Comparison of ENCODE assay signal across 13 cellular contexts in genomic region chr15:100595964-100596363, GRCh38. TPM values are rescaled to one million over a fixed set of nuclear protein-coding genes. Genes with fewer than 3 reads are reported as not detected.
DNase-seq lines count a peak whose midpoint lies in the region; ATAC-seq and TF ChIP-seq lines count a peak whose summit lies in the region.
"Had no signal": no experiment of that assay in that cellular context is flagged by ENCODE, and none has a peak within 500 bp of the region (broad histone marks: within the 10 kb centered on the region; RNA-seq: fewer than 3 reads in every experiment).

No MANE protein-coding gene starts in this region.

- H3K9me3 Mint-ChIP-seq in activated naive CD4-positive, alpha-beta T cell treated with anti-CD3 and anti-CD28 coated beads, Interleukin-2, amount 50 U/mL, for 24 hours: no peaks in the 10 kb centered on the region
- H3K9me3 Mint-ChIP-seq in activated T-helper 2 cell treated with anti-CD3 and anti-CD28 coated beads, Interferon-gamma antibody, Interleukin-2, Interleukin-4, amounts not matched to agents 10 μg/mL and 5 μg/mL and 100 μg/mL, durations not matched to agents 14 hours and 24 hours and 36 hours: peaks cover 11% of the 10 kb centered on the region
- no peaks in the 10 kb centered on the region for H3K9me3 Mint-ChIP-seq in memory B cell

- H3K27ac ChIP-seq in uterus: peak overlapping the region; percentile 0 to 33
- H3K27ac ChIP-seq: tibial artery had no signal

- peaks cover 0 to 6% of the 10 kb centered on the region in 2 donors for H3K4me1 ChIP-seq in uterus

- H3K4me3 Mint-ChIP-seq in activated naive CD4-positive, alpha-beta T cell treated with anti-CD3 and anti-CD28 coated beads, Interleukin-2, amount 50 U/mL, for 24 hours: peak overlapping the region; percentile 90
- peak overlapping the region; percentile 83 for H3K4me3 Mint-ChIP-seq in activated T-helper 2 cell treated with anti-CD3 and anti-CD28 coated beads, Interferon-gamma antibody, Interleukin-2, Interleukin-4, amounts not matched to agents 10 μg/mL and 5 μg/mL and 100 μg/mL, durations not matched to agents 14 hours and 24 hours and 36 hours (ENCODE audit: low read depth)
- peak overlapping the region; percentile 29 for H3K4me3 Mint-ChIP-seq in memory B cell
- H3K4me3 Mint-ChIP-seq: nephron progenitor cell had no signal

- no peak overlapping the region for H3K4me3 ChIP-seq in uterus
- H3K4me3 ChIP-seq: tibial artery had no signal

- H3K4me1 Mint-ChIP-seq in activated naive CD4-positive, alpha-beta T cell treated with anti-CD3 and anti-CD28 coated beads, Interleukin-2, amount 50 U/mL, for 24 hours: peaks cover 87% of the 10 kb centered on the region
- H3K4me1 Mint-ChIP-seq in activated T-helper 2 cell treated with anti-CD3 and anti-CD28 coated beads, Interferon-gamma antibody, Interleukin-2, Interleukin-4, amounts not matched to agents 10 μg/mL and 5 μg/mL and 100 μg/mL, durations not matched to agents 14 hours and 24 hours and 36 hours (ENCODE audit: low read depth): peaks cover 61% of the 10 kb centered on the region
- peaks cover 25% of the 10 kb centered on the region for H3K4me1 Mint-ChIP-seq in memory B cell

- TF ChIP-seq POLR2A in uterus (IDR thresholded peaks at IDR 0.05): no peak

- peak overlapping the region; percentile 98 for H3K27ac Mint-ChIP-seq in activated naive CD4-positive, alpha-beta T cell treated with anti-CD3 and anti-CD28 coated beads, Interleukin-2, amount 50 U/mL, for 24 hours
- H3K27ac Mint-ChIP-seq in activated T-helper 2 cell treated with anti-CD3 and anti-CD28 coated beads, Interferon-gamma antibody, Interleukin-2, Interleukin-4, amounts not matched to agents 10 μg/mL and 5 μg/mL and 100 μg/mL, durations not matched to agents 14 hours and 24 hours and 36 hours: peak overlapping the region; percentile 97
- H3K27ac Mint-ChIP-seq in memory B cell: peak overlapping the region; percentile 75
- H3K27ac Mint-ChIP-seq: nephron progenitor cell had no signal

- no peaks in the 10 kb centered on the region for H3K27me3 ChIP-seq in uterus
- H3K27me3 ChIP-seq: tibial artery had no signal

- H3K9me3 ChIP-seq in uterus: no peaks in the 10 kb centered on the region
- H3K9me3 ChIP-seq: tibial artery had no signal

- ATAC-seq in memory B cell (ENCODE audit: low read depth): no peak
- no peak for ATAC-seq in HG03460 (IDR thresholded peaks at IDR 0.05; ENCODE audit: unreplicated experiment)

- no peak for DNase-seq in activated naive CD4-positive, alpha-beta T cell treated with Interleukin-2 at 50 U/mL for 16 hours
- no peak for DNase-seq in activated T-helper 2 cell treated with anti-CD3 and anti-CD28 coated beads, Interferon-gamma antibody, Interleukin-2, Interleukin-4, amounts not matched to agents 10 μg/mL and 5 μg/mL and 100 μg/mL, durations not matched to agents 14 hours and 24 hours and 36 hours (ENCODE audit: low spot score)
- no peak for DNase-seq in memory B cell (ENCODE audit: low spot score in 2 of 2)
- no peak for DNase-seq in uterus
- no peak for DNase-seq in AG20443 (ENCODE audit: low spot score)
- no peak for DNase-seq in UCSD-AML1 (lab: John Stamatoyannopoulos, UW; ENCODE audit: unreplicated experiment)
- DNase-seq: GDM1, NCI-H2029 treated with DMSO at 0.1 percent for 48 hours, nephron progenitor cell, SW 1271, tibial artery had no signal

- no peak for TF ChIP-seq CTCF in uterus (IDR thresholded peaks at IDR 0.05)

- H3K36me3 ChIP-seq in uterus: no peaks in the 10 kb centered on the region
- H3K36me3 ChIP-seq: tibial artery had no signal

- H3K36me3 Mint-ChIP-seq in activated naive CD4-positive, alpha-beta T cell treated with anti-CD3 and anti-CD28 coated beads, Interleukin-2, amount 50 U/mL, for 24 hours: peaks cover 19% of the 10 kb centered on the region
- H3K36me3 Mint-ChIP-seq in activated T-helper 2 cell treated with anti-CD3 and anti-CD28 coated beads, Interferon-gamma antibody, Interleukin-2, Interleukin-4, amounts not matched to agents 10 μg/mL and 5 μg/mL and 100 μg/mL, durations not matched to agents 14 hours and 24 hours and 36 hours (ENCODE audit: low read depth): peaks cover 59% of the 10 kb centered on the region
- H3K36me3 Mint-ChIP-seq in memory B cell: peaks cover 4% of the 10 kb centered on the region

- intact Hi-C loops in activated T-helper 2 cell treated with anti-CD3 and anti-CD28 coated beads, Interferon-gamma antibody, Interleukin-2, Interleukin-4, amounts not matched to agents 10 μg/mL and 5 μg/mL and 100 μg/mL, durations not matched to agents 14 hours and 24 hours and 36 hours (cut with micrococcal nuclease): loop anchor here (2.0 to 10.0 kb wide), 5 partner anchors 23 to 771 kb away; no protein-coding TSS in a partner anchor
- intact Hi-C loops in uterus (cut with DNase I; ENCODE audit: low total_unique reads): no loop called here

- no peaks in the 10 kb centered on the region for H3K27me3 Mint-ChIP-seq in activated naive CD4-positive, alpha-beta T cell treated with anti-CD3 and anti-CD28 coated beads, Interleukin-2, amount 50 U/mL, for 24 hours
- no peaks in the 10 kb centered on the region for H3K27me3 Mint-ChIP-seq in activated T-helper 2 cell treated with anti-CD3 and anti-CD28 coated beads, Interferon-gamma antibody, Interleukin-2, Interleukin-4, amounts not matched to agents 10 μg/mL and 5 μg/mL and 100 μg/mL, durations not matched to agents 14 hours and 24 hours and 36 hours (ENCODE audit: low read depth)
- no peaks in the 10 kb centered on the region for H3K27me3 Mint-ChIP-seq in memory B cell

RNA-seq across cellular contexts. Expression of gene LINS1, which starts 6.0 kb away (rescaled TPM):
- total RNA-seq in activated T-helper 2 cell treated with anti-CD3 and anti-CD28 coated beads, Interferon-gamma antibody, Interleukin-2, Interleukin-4, amounts not matched to agents 10 μg/mL and 5 μg/mL and 100 μg/mL, durations not matched to agents 14 hours and 24 hours and 36 hours: 39.2 and 46.8 TPM in 2 replicates
- total RNA-seq in uterus: 100 to 1,000 TPM in 1 of 4 donors, 10 to 100 TPM in 3; 17.4 to 108 (median 52.8) TPM

RNA-seq across cellular contexts. Expression of gene ASB7, which starts 6.4 kb away (rescaled TPM):
- total RNA-seq in activated T-helper 2 cell treated with anti-CD3 and anti-CD28 coated beads, Interferon-gamma antibody, Interleukin-2, Interleukin-4, amounts not matched to agents 10 μg/mL and 5 μg/mL and 100 μg/mL, durations not matched to agents 14 hours and 24 hours and 36 hours: 18.0 and 19.9 TPM in 2 replicates
- total RNA-seq in uterus: 10 to 100 TPM; 15.0 to 27.7 (median 22.7) TPM

Comparison
In these comparisons a context has a peak if more than half of its experiments do, and no peak if none do; other contexts are left out.
1. H3K4me3 Mint-ChIP-seq: peak in every context shown above with its lines; median percentile 90 in activated naive CD4-positive, alpha-beta T cell treated with anti-CD3 and anti-CD28 coated beads, Interleukin-2, amount 50 U/mL, for 24 hours; 83 in activated T-helper 2 cell treated with anti-CD3 and anti-CD28 coated beads, Interferon-gamma antibody, Interleukin-2, Interleukin-4, amounts not matched to agents 10 μg/mL and 5 μg/mL and 100 μg/mL, durations not matched to agents 14 hours and 24 hours and 36 hours; 29 in memory B cell.